8 cellular contexts compared by ENCODE assay signal in the genomic region with DNA sequence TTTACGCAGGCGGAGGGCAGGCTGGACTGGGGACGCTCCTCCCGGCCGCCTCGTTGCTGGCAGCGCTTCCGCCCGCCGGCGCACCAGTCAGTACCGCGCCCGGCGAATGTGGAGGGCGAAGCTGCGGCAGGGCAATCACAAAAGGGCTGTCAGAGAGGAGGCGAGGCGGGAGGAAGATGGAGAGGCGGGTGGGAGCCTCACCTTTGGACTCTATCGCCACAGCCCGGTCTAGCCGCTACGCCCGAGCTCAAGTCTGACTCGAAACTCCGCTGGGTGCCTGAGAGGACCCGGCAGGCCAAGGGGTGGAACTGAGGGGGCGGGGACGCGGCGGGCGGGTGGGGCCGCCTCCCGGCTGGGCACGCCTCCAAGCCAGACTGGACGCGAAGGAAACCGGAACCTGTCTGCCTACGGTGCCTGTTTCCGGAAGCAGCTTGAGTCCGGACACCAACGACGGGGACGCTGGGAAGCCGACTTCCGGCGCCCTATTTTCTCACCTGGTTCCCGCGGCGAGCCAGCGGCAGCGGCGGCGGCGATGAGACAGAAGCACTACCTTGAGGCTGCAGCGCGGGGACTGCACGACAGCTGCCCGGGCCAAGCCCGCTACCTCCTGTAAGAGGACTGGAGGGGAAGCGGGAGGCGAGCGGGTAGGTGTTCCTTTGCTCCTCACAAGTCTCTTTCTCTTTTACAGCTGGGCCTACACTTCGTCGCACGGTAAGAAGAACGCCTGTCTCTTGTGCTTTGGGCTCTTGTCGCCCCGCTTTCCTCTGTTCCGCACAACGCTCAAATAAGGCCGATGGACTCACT.
DNase-seq lines count a peak whose midpoint lies in the region; ATAC-seq, FAIRE-seq and TF ChIP-seq lines count a peak whose summit lies in the region.

TSS of gene RMP24 (plus strand) at position 483 of the 804 bp plus-strand sequence.

- peak within 1 kb of the TSS; percentile 85 for H3K27ac Mint-ChIP-seq in astrocyte (ENCODE audit: unreplicated experiment)

- H3K4me1 ChIP-seq in astrocyte (ENCODE audit: insufficient read depth, low read length) (peaks cover 13% of the 10 kb centered on the region), rectal smooth muscle tissue (ENCODE audit: control insufficient read depth, insufficient read depth, low read length) (peaks cover 9% of the 10 kb centered on the region), aorta (ENCODE audit: control insufficient read depth in 1 of 2, insufficient read depth in 2 of 2, low read length in 2 of 2) (peaks cover 0 to 6% of the 10 kb centered on the region in 2 donors)

- H3K9me3 Mint-ChIP-seq in astrocyte (ENCODE audit: unreplicated experiment) = peaks cover 3% of the 10 kb centered on the region

- peak; percentile 79 to 82 for DNase-seq in NCI-H187 (lab: John Stamatoyannopoulos, UW)
- DNase-seq in T-helper 2 cell = peak; percentile 83 to 97 (median 91)
- peak; percentile 90 for DNase-seq in astrocyte (ENCODE audit: low read depth)
- peak; percentile 86 for DNase-seq in hepatic stellate cell (ENCODE audit: low spot score)
- peak; percentile 95 to 97 for DNase-seq in aorta

- peak within 1 kb of the TSS; percentile 94 for H2AFZ ChIP-seq in astrocyte (ENCODE audit: low read depth, low read length)

- H3K9me3 ChIP-seq in astrocyte (ENCODE audit: insufficient read depth, low read depth, low read length) (no peaks in the 10 kb centered on the region), aorta (ENCODE audit: control insufficient read depth, low read length) (no peaks in the 10 kb centered on the region)

- H3K4me2 ChIP-seq in astrocyte (ENCODE audit: low read length) = peak within 1 kb of the TSS; percentile 95

- H3K36me3 ChIP-seq in astrocyte (ENCODE audit: insufficient read depth, low read length) (peaks cover 23% of the 10 kb centered on the region), rectal smooth muscle tissue (ENCODE audit: control insufficient read depth, insufficient read depth, low read length) (peaks cover 6% of the 10 kb centered on the region), aorta (ENCODE audit: control insufficient read depth in 1 of 2, insufficient read depth in 2 of 2, low read length in 1 of 2) (no peaks in the 10 kb centered on the region)

- peak within 1 kb of the TSS; percentile 100 for H3K4me3 Mint-ChIP-seq in astrocyte (ENCODE audit: unreplicated experiment)

- peak; percentile 96 for ATAC-seq in GM18502 (IDR thresholded peaks at IDR 0.05; ENCODE audit: poor library complexity, unreplicated experiment)
- ATAC-seq in HG02943 (IDR thresholded peaks at IDR 0.05; ENCODE audit: low read depth, unreplicated experiment) = peak; percentile 88
- peak; percentile 98 for ATAC-seq in aorta (ENCODE audit: low FRiP score)

- no peak for FAIRE-seq in astrocyte (lab: Jason Lieb, UNC)

- no peak for TF ChIP-seq CTCF in astrocyte (IDR thresholded peaks at IDR 0.05; ENCODE audit: insufficient read depth, low read depth, low read length)

- 0% methylated on average over 70 to 73 of the region's 73 CpGs for WGBS in aorta, 2 donors

- H3K4me3 ChIP-seq in astrocyte (ENCODE audit: insufficient read depth, low read depth, low read length) = peak within 1 kb of the TSS; percentile 99
- H3K4me3 ChIP-seq in rectal smooth muscle tissue (ENCODE audit: low read length) = peak within 1 kb of the TSS; percentile 77
- H3K4me3 ChIP-seq in aorta (ENCODE audit: low read length in 2 of 2) = peak within 1 kb of the TSS; percentile 81 to 87

- peaks cover 33% of the 10 kb centered on the region for H3K79me2 ChIP-seq in astrocyte (ENCODE audit: insufficient read depth, low read length)

- H3K9ac ChIP-seq in astrocyte (ENCODE audit: low read length) = peak within 1 kb of the TSS; percentile 94
- peak within 1 kb of the TSS; percentile 83 for H3K9ac ChIP-seq in rectal smooth muscle tissue (ENCODE audit: low read length)

- H3K4me1 Mint-ChIP-seq in astrocyte (ENCODE audit: low read depth, unreplicated experiment) = peaks cover 20% of the 10 kb centered on the region

- no peaks in the 10 kb centered on the region for H3K27me3 ChIP-seq in astrocyte (ENCODE audit: insufficient read depth, low read length)
- H3K27me3 ChIP-seq in rectal smooth muscle tissue (ENCODE audit: control insufficient read depth, insufficient read depth, low read length) = no peaks in the 10 kb centered on the region
- H3K27me3 ChIP-seq in aorta (ENCODE audit: control insufficient read depth in 1 of 2, insufficient read depth in 2 of 2, low read length in 1 of 2) = no peaks in the 10 kb centered on the region

- no peaks in the 10 kb centered on the region for H3K27me3 Mint-ChIP-seq in astrocyte (ENCODE audit: low read depth, unreplicated experiment)

- H3K27ac ChIP-seq in astrocyte (ENCODE audit: low read depth, low read length) = peak within 1 kb of the TSS; percentile 79
- H3K27ac ChIP-seq in rectal smooth muscle tissue (ENCODE audit: low read depth, low read length) = peak within 1 kb of the TSS; percentile 88
- peak within 1 kb of the TSS; percentile 59 to 96 for H3K27ac ChIP-seq in aorta (ENCODE audit: low read depth in 1 of 2, low read length in 2 of 2)

- intact Hi-C loops in aorta (cut with DNase I) = loop anchor here in 1 of 2 donors (5.0 kb wide), 1 partner anchor 95 kb away; the partner anchor contains the start of gene RPRD1A

- peaks cover 7% of the 10 kb centered on the region for H3K36me3 Mint-ChIP-seq in astrocyte (ENCODE audit: low read depth, unreplicated experiment)

- no peaks in the 10 kb centered on the region for H4K20me1 ChIP-seq in astrocyte (ENCODE audit: insufficient read depth, low read length)

Comparison
In these comparisons a context has a peak if more than half of its experiments do, and no peak if none do; other contexts are left out.
1. Peak in every context shown above with its lines: DNase-seq, ATAC-seq, H3K4me3 ChIP-seq and H3K27ac ChIP-seq.